In the genomic region with DNA sequence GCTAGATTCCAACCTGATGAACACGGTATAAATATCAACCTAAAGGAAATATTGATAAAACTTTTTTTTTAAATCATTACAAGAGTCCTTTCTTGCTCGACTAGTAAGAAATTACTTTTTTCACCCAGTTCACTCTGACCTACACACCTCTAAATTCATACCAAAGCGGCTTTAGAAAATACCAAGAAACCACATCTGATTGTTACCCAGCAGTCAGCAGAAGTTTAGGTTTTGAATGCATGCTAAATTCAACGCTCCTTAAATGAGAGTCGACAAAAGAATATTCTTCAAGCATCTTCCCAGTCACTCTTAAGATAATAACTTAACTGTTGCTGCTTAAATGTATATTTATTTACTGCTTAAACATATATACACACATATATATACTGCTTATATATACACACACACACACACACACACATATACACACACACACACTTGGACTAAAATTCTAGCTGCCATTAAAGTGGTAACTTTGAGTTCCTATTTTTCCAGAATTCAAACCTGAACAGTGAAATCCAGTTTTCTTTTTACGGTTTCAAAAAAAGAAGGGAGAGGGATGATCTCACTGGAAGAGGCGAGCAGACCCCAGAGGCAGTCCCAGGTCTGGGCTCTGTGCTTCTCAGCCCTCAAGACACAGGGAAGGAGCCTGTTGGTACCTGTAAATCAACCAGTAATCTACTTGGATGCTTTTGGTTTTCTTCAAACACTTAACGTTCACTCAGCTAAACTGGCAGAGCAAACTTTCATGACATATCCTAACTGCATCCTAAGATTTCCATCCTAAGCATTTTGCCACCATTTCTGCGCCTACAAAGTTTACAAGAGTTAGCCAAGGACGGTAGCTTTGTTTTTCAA, we compare ENCODE assay signal across 8 cellular contexts. TPM values are rescaled to one million over a fixed set of nuclear protein-coding genes. Genes with fewer than 3 reads are reported as not detected.
DNase-seq lines count a peak whose midpoint lies in the region; ATAC-seq and TF ChIP-seq lines count a peak whose summit lies in the region.

No MANE protein-coding gene starts in this region.

- no peak overlapping the region for H2BK12ac ChIP-seq in trophoblast cell (ENCODE audit: low read length)

- H3K4me1 ChIP-seq in Panc1 (ENCODE audit: control insufficient read depth, insufficient read depth, low read length) (peaks cover 41% of the 10 kb centered on the region), trophoblast cell (ENCODE audit: control insufficient read depth in 1 of 2, insufficient read depth in 2 of 2, low read length in 2 of 2) (peaks cover 13 to 23% of the 10 kb centered on the region in 2 experiments)

- in situ Hi-C loops in Panc1 (cut with HindIII; ENCODE audit: low pct_unique_long_range_greater_than_20kb, low sequenced_read_pairs), result no loop called here
- in situ Hi-C loops in G401 (cut with HindIII; ENCODE audit: low sequenced_read_pairs), result no loop called here

- H3K4ac ChIP-seq in trophoblast cell (ENCODE audit: low read depth, low read length), result peak overlapping the region; percentile 99

- H2BK120ac ChIP-seq in trophoblast cell (ENCODE audit: insufficient read depth, low read length, poor library complexity), result no peak overlapping the region

- H4K91ac ChIP-seq in trophoblast cell (ENCODE audit: low read depth, low read length), result no peak overlapping the region

- H3K18ac ChIP-seq in trophoblast cell (ENCODE audit: low read length), result no peak overlapping the region

- WGBS in trophoblast cell (ENCODE audit: extremely low coverage, insufficient coverage, insufficient read length), result no CpG with 5 or more reads among the region's 10 CpGs

- POLR2A ChIA-PET in Panc1 (lab: Charles Lee), result interaction anchor here (0.6 kb wide), 1 partner anchor 23 kb away, joined by 3 read pairs; no protein-coding TSS in a partner anchor

- H4K12ac ChIP-seq in trophoblast cell (ENCODE audit: low read depth, low read length), result no peak overlapping the region

- no peak overlapping the region for H2AK5ac ChIP-seq in trophoblast cell (ENCODE audit: low read length)

- H2AFZ ChIP-seq in trophoblast cell (ENCODE audit: insufficient read depth, low read length, poor library complexity), result no peak overlapping the region

- no peak for ATAC-seq in Panc1
- ATAC-seq in left colon, result no peak
- no peak for ATAC-seq in GM21447 (IDR thresholded peaks at IDR 0.05; ENCODE audit: unreplicated experiment)

- CTCF ChIA-PET in Panc1 (lab: Charles Lee), result no interaction called here

- DNase-seq in ELF-1 (ENCODE audit: low read depth, low spot score) (peak; percentile 48), Panc1 (ENCODE audit: low read depth, low spot score) (no peak), epithelial cell of esophagus (ENCODE audit: low read depth) (no peak), trophoblast cell (no peak), G401 (ENCODE audit: low spot score) (no peak), left colon (no peak), HuH-7 (ENCODE audit: low spot score) (no peak)

- H4K8ac ChIP-seq in trophoblast cell (ENCODE audit: low read depth, low read length), result no peak overlapping the region

- H3K9me3 ChIP-seq in Panc1 (ENCODE audit: control insufficient read depth, insufficient read depth, low read depth, low read length), result no peaks in the 10 kb centered on the region
- H3K9me3 ChIP-seq in trophoblast cell (ENCODE audit: insufficient read depth, low read depth, low read length), result no peaks in the 10 kb centered on the region

- intact Hi-C loops in Panc1 (cut with micrococcal nuclease; ENCODE audit: unreplicated experiment), result no loop called here
- intact Hi-C loops in left colon (cut with DNase I, micrococcal nuclease), result no loop called here

- H3K27me3 ChIP-seq in Panc1 (ENCODE audit: control insufficient read depth, insufficient read depth, low read length), result no peaks in the 10 kb centered on the region
- H3K27me3 ChIP-seq in trophoblast cell (ENCODE audit: insufficient read depth, low read length), result no peaks in the 10 kb centered on the region

- H3K23ac ChIP-seq in trophoblast cell (ENCODE audit: low read length), result no peak overlapping the region

- H3K27ac ChIP-seq in Panc1 (ENCODE audit: low read length), result peak overlapping the region; percentile 82
- no peak overlapping the region for H3K27ac ChIP-seq in trophoblast cell (ENCODE audit: low read depth, low read length)

- peak overlapping the region; percentile 70 to 78 for H3K4me3 ChIP-seq in Panc1 (ENCODE audit: low read depth in 2 of 2, low read length in 2 of 2)
- peak overlapping the region; percentile 79 for H3K4me3 ChIP-seq in epithelial cell of esophagus (ENCODE audit: low read length)
- peak overlapping the region; percentile 44 for H3K4me3 ChIP-seq in trophoblast cell (ENCODE audit: low read depth, low read length)

- peak overlapping the region; percentile 69 for H3K9ac ChIP-seq in trophoblast cell (ENCODE audit: low read length)

- no TSS peak for BruUV-seq in Panc1 (replicated peaks; lab: Mats Ljungman, UMichigan)

- peak overlapping the region; percentile 90 for H3K4me2 ChIP-seq in trophoblast cell (ENCODE audit: low read length)

- H3K79me1 ChIP-seq in trophoblast cell (ENCODE audit: low read length), result peaks cover 16% of the 10 kb centered on the region

- H3K14ac ChIP-seq in trophoblast cell (ENCODE audit: low read length), result no peak overlapping the region

- TF ChIP-seq CTCF in Panc1 (IDR thresholded peaks at IDR 0.05), result no peak
- no peak for TF ChIP-seq CTCF in epithelial cell of esophagus (IDR thresholded peaks at IDR 0.05; ENCODE audit: insufficient read depth, low read depth, low read length, missing control alignments)

- peaks cover 27% of the 10 kb centered on the region for H3K79me2 ChIP-seq in trophoblast cell (ENCODE audit: control insufficient read depth, insufficient read depth, low read length, poor library complexity)

- no peak overlapping the region for H2BK5ac ChIP-seq in trophoblast cell (ENCODE audit: low read depth, low read length, poor library complexity)

- H3K36me3 ChIP-seq in Panc1 (ENCODE audit: control insufficient read depth, insufficient read depth, low read length) (no peaks in the 10 kb centered on the region; the same call in 1 of the 2 replicates), trophoblast cell (ENCODE audit: control insufficient read depth in 1 of 2, insufficient read depth in 2 of 2, low read length in 2 of 2) (no peaks in the 10 kb centered on the region)

RNA-seq across cellular contexts. Expression of gene STK24, which starts 1.7 kb away (rescaled TPM):
- total RNA-seq in Panc1 (2021; ENCODE audit: unreplicated experiment), result 57.3 TPM
- 30.1 TPM for polyA plus RNA-seq in Panc1 (2012; ENCODE audit: insufficient read length)
- polyA plus RNA-seq in trophoblast cell (2013), result 105 and 107 TPM in 2 replicates
- total RNA-seq in G401 (2014; rRNA removed; shearing (Covaris generic)), result 59.4 and 96.3 TPM in 2 replicates
- total RNA-seq in left colon, result 100 to 1,000 TPM; 204 to 205 TPM
